16 cellular contexts compared by ENCODE assay signal in the genomic region with DNA sequence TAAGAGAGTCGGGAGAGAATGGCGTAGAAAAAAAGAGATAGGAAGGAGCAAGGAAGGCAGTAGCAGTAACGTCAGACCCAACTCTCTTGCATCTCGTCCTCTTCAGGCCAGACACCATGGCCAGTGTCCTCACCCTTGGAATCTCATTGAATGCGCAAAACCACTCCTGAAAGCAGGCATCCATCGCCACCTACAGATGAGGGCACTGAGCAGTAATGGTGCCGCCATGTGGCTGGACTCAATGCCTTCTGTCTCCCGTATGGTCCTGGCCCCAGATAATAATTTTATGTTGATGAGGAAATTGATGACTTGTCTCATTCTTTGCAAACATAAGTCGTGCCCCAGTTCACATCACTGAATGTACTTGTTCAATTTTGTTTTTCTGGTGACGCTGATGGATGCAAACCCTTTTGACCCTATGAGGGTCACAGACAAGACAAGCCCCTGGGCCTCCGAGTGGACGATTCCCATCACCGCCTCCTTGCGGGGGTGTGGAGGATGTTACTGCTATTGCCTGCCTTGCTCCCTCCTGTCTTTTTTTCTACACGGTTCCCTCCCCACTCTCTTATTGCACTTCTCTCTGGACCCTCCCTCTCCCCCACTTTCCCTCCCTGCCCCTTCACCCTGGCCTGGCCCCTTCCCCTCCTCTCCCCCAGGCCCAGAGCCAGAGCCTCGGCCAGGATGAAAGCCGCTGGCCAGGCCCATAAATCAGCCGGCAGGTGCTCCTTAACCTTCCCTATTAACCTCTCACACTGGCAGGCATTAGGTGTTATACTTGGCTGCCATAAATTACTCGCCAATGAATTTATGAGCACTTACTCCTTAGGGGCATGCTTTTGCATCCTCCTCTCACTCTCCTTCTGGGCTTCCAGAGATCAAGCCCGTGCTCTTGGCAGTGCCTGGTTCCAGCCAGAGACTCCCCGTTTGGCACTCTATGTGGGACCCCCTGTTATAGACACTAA. TPM values are rescaled to one million over a fixed set of nuclear protein-coding genes. Genes with fewer than 3 reads are reported as not detected.
DNase-seq lines count a peak whose midpoint lies in the region; ATAC-seq and TF ChIP-seq lines count a peak whose summit lies in the region.
"Had no signal": no experiment of that assay in that cellular context is flagged by ENCODE, and none has a peak within 500 bp of the region (broad histone marks: within the 10 kb centered on the region; RNA-seq: fewer than 3 reads in every experiment).

No MANE protein-coding gene starts in this region.

- H3K9me3 Mint-ChIP-seq in HFFc6: no peaks in the 10 kb centered on the region
- H3K9me3 Mint-ChIP-seq: natural killer cell treated with Interleukin-12 subunit alpha and Interleukin-12 subunit beta and Interleukin-15 and Interleukin-18, amount 100 ng/mL, for 72 hours had no signal

- H3K27ac ChIP-seq in C4-2B: no peak overlapping the region
- H3K27ac ChIP-seq: tibial artery had no signal

- H3K27me3 Mint-ChIP-seq in HFFc6 (ENCODE audit: insufficient read depth): peaks cover 53% of the 10 kb centered on the region

- H3K36me3 Mint-ChIP-seq in HFFc6 (ENCODE audit: low read depth): no peaks in the 10 kb centered on the region
- H3K36me3 Mint-ChIP-seq: natural killer cell treated with Interleukin-12 subunit alpha and Interleukin-12 subunit beta and Interleukin-15 and Interleukin-18, amount 100 ng/mL, for 72 hours had no signal

- H3K27ac Mint-ChIP-seq in HFFc6: no peak overlapping the region
- H3K27ac Mint-ChIP-seq: natural killer cell treated with Interleukin-12 subunit alpha and Interleukin-12 subunit beta and Interleukin-15 and Interleukin-18, amount 100 ng/mL, for 72 hours had no signal

- H3K4me1 Mint-ChIP-seq in HFFc6 (ENCODE audit: low read depth): no peaks in the 10 kb centered on the region

- TF ChIP-seq CTCF in C4-2B (conservative IDR thresholded peaks at IDR 0.05): peak; percentile 16
- peak; percentile 36 for TF ChIP-seq CTCF in HFFc6 (IDR thresholded peaks at IDR 0.05)

- no peak for TF ChIP-seq POLR2A in GM18505 (IDR thresholded peaks at IDR 0.05; ENCODE audit: borderline replicate concordance, extremely low read depth, insufficient read depth, insufficient read length)

- ATAC-seq in activated CD4-positive, CD25-positive, alpha-beta regulatory T cell treated with anti-CD3 and anti-CD28 coated beads, Interleukin-2, amount 50 U/mL, for 24 hours: no peak
- no peak for ATAC-seq in GM18505 (IDR thresholded peaks at IDR 0.05; ENCODE audit: unreplicated experiment)
- ATAC-seq: natural killer cell treated with Interleukin-12 subunit alpha and Interleukin-12 subunit beta and Interleukin-15 and Interleukin-18, amount 100 ng/mL, for 72 hours; right cardiac atrium had no signal

- H3K4me3 Mint-ChIP-seq in HFFc6: no peak overlapping the region
- H3K4me3 Mint-ChIP-seq: natural killer cell treated with Interleukin-12 subunit alpha and Interleukin-12 subunit beta and Interleukin-15 and Interleukin-18, amount 100 ng/mL, for 72 hours had no signal

- DNase-seq in HFFc6 (no peak), RPMI8226 (peak; percentile 34), left kidney (ENCODE audit: low read depth, low spot score) (peak; percentile 90), A172 (ENCODE audit: low spot score) (no peak)
- DNase-seq: activated effector memory CD4-positive, alpha-beta T cell treated with Interleukin-2 at 50 U/mL for 16 hours; aorta; GDM1; MV-4-11; right cardiac atrium; stimulated activated CD4-positive, alpha-beta T cell treated with anti-CD3 and anti-CD28 coated beads, Interleukin-2, amount 100 ng/mL, for 48 hours; tibial artery had no signal

RNA-seq across cellular contexts. Expression of a gene that starts 18.1 kb away (rescaled TPM):
- under 1 TPM; 0.02 to 0.13 (median 0.06) TPM for total RNA-seq in HFFc6 (2021; fragmentation: NEBNext Ultra II Directional; extraction: Animal tissue kit (Norgen Biotek cat#: 25700))
- 3.8 and 3.9 TPM in 2 replicates for total RNA-seq in A172 (2014; rRNA removed; shearing (Covaris generic))
- total RNA-seq: activated CD8-positive, alpha-beta memory T cell treated with anti-CD3 and anti-CD28 coated beads for 36 hours; natural killer cell treated with Interleukin-12 subunit alpha and Interleukin-12 subunit beta and Interleukin-15 and Interleukin-18, amount 100 ng/mL, for 72 hours; right cardiac atrium had no signal

Comparison
In these comparisons a context has a peak if more than half of its experiments do, and no peak if none do; other contexts are left out.
1. DNase-seq: peak in RPMI8226 (single experiment) and left kidney (single experiment); none in HFFc6 (single experiment) and A172 (single experiment).